ENCODE assay signal across 1 cellular context in the genomic region with DNA sequence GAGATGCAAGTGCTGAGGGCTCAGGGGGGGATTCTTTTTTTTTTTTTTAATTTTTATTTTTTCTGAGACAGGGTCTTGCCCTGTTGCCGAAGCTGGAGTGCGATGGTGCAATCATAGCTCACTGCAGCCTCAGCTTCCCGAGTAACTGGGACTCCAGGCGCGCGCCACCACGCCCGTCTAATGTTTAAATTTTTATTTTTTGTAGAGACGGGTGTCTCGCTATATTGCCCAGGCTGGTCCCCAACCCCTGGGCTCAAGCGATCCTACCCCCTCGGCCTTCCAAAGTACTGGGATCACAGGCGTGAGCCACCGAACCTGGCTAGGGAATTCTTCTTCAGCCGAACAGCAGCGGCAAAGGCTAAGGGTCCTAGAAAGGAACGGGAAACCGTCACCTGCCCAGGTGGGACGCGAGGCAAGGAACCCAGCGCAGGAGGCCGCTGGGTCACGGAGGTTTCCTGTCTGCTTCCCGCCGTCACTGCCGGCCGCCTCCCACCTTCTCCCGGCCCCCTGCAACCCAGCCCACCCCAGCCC.
TF ChIP-seq lines count a peak whose summit lies in the region.

No MANE protein-coding gene starts in this region.

TF ChIP-seq in K562, 482 proteins besides CTCF, POLR2A, EP300 and RAD21 (continues in another document):
- TF ChIP-seq, protein P1, sequence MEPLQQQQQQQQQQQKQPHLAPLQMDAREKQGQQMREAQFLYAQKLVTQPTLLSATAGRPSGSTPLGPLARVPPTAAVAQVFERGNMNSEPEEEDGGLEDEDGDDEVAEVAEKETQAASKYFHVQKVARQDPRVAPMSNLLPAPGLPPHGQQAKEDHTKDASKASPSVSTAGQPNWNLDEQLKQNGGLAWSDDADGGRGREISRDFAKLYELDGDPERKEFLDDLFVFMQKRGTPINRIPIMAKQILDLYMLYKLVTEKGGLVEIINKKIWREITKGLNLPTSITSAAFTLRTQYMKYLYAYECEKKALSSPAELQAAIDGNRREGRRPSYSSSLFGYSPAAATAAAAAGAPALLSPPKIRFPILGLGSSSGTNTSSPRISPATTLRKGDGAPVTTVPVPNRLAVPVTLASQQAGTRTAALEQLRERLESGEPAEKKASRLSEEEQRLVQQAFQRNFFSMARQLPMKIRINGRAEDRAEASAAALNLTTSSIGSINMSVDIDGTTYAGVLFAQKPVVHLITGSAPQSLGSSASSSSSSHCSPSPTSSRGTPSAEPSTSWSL (CRISPR knock-in tag; IDR thresholded peaks at IDR 0.05; ENCODE audit: borderline replicate concordance) = no peak
- no peak for TF ChIP-seq FOXP1 (CRISPR knock-in tag; IDR thresholded peaks at IDR 0.05)
- TF ChIP-seq NUFIP1 (IDR thresholded peaks at IDR 0.05; ENCODE audit: partially characterized antibody) = no peak
- peak; percentile 18; the same call in 1 of the 2 replicates for TF ChIP-seq PHF8 (IDR thresholded peaks at IDR 0.05; ENCODE audit: borderline replicate concordance, low read length)
- no peak for TF ChIP-seq MYC (IDR thresholded peaks at IDR 0.05; ENCODE audit: low read depth, low read length)
- no peak for TF ChIP-seq MYC (CRISPR knock-in tag; IDR thresholded peaks at IDR 0.05; ENCODE audit: borderline replicate concordance, low read depth)
- TF ChIP-seq RCOR1 (IDR thresholded peaks at IDR 0.05; ENCODE audit: borderline replicate concordance in 1 of 2, low read depth in 2 of 2, low read length in 2 of 2) = no peak
- TF ChIP-seq, protein P2, sequence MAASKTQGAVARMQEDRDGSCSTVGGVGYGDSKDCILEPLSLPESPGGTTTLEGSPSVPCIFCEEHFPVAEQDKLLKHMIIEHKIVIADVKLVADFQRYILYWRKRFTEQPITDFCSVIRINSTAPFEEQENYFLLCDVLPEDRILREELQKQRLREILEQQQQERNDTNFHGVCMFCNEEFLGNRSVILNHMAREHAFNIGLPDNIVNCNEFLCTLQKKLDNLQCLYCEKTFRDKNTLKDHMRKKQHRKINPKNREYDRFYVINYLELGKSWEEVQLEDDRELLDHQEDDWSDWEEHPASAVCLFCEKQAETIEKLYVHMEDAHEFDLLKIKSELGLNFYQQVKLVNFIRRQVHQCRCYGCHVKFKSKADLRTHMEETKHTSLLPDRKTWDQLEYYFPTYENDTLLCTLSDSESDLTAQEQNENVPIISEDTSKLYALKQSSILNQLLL (CRISPR knock-in tag; IDR thresholded peaks at IDR 0.05; ENCODE audit: borderline replicate concordance) = no peak
- TF ChIP-seq, protein P3, sequence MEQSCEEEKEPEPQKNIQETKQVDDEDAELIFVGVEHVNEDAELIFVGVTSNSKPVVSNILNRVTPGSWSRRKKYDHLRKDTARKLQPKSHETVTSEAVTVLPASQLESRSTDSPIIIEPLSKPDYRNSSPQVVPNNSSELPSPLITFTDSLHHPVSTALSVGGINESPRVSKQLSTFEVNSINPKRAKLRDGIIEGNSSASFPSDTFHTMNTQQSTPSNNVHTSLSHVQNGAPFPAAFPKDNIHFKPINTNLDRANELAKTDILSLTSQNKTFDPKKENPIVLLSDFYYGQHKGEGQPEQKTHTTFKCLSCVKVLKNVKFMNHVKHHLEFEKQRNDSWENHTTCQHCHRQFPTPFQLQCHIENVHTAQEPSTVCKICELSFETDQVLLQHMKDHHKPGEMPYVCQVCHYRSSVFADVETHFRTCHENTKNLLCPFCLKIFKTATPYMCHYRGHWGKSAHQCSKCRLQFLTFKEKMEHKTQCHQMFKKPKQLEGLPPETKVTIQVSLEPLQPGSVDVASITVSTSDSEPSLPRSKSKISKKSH (CRISPR knock-in tag; IDR thresholded peaks at IDR 0.05) = no peak
- TF ChIP-seq, protein P4, sequence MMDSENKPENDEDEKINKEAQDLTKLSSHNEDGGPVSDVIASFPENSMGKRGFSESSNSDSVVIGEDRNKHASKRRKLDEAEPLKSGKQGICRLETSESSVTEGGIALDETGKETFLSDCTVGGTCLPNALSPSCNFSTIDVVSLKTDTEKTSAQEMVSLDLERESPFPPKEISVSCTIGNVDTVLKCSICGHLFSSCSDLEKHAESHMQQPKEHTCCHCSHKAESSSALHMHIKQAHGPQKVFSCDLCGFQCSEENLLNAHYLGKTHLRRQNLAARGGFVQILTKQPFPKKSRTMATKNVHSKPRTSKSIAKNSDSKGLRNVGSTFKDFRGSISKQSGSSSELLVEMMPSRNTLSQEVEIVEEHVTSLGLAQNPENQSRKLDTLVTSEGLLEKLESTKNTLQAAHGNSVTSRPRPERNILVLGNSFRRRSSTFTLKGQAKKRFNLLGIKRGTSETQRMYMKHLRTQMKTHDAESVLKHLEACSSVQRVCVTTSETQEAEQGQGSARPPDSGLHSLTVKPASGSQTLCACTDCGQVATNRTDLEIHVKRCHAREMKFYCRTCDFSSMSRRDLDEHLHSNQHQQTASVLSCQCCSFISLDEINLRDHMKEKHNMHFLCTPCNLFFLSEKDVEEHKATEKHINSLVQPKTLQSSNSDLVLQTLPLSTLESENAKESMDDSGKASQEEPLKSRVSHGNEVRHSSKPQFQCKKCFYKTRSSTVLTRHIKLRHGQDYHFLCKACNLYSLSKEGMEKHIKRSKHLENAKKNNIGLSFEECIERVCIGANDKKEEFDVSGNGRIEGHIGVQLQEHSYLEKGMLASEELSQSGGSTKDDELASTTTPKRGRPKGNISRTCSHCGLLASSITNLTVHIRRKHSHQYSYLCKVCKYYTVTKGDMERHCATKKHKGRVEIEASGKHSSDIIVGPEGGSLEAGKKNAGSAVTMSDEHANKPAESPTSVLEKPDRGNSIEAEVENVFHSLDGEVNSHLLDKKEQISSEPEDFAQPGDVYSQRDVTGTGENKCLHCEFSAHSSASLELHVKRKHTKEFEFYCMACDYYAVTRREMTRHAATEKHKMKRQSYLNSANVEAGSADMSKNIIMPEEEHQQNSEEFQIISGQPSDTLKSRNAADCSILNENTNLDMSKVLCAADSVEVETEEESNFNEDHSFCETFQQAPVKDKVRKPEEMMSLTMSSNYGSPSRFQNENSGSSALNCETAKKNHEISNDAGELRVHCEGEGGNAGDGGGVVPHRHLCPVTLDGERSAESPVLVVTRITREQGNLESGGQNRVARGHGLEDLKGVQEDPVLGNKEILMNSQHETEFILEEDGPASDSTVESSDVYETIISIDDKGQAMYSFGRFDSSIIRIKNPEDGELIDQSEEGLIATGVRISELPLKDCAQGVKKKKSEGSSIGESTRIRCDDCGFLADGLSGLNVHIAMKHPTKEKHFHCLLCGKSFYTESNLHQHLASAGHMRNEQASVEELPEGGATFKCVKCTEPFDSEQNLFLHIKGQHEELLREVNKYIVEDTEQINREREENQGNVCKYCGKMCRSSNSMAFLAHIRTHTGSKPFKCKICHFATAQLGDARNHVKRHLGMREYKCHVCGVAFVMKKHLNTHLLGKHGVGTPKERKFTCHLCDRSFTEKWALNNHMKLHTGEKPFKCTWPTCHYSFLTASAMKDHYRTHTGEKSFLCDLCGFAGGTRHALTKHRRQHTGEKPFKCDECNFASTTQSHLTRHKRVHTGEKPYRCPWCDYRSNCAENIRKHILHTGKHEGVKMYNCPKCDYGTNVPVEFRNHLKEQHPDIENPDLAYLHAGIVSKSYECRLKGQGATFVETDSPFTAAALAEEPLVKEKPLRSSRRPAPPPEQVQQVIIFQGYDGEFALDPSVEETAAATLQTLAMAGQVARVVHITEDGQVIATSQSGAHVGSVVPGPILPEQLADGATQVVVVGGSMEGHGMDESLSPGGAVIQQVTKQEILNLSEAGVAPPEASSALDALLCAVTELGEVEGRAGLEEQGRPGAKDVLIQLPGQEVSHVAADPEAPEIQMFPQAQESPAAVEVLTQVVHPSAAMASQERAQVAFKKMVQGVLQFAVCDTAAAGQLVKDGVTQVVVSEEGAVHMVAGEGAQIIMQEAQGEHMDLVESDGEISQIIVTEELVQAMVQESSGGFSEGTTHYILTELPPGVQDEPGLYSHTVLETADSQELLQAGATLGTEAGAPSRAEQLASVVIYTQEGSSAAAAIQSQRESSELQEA (IDR thresholded peaks at IDR 0.05; ENCODE audit: low read depth) = 0 out of 2 replicates have a peak, but pooled peaks have one; percentile 8
- TF ChIP-seq, protein P5, sequence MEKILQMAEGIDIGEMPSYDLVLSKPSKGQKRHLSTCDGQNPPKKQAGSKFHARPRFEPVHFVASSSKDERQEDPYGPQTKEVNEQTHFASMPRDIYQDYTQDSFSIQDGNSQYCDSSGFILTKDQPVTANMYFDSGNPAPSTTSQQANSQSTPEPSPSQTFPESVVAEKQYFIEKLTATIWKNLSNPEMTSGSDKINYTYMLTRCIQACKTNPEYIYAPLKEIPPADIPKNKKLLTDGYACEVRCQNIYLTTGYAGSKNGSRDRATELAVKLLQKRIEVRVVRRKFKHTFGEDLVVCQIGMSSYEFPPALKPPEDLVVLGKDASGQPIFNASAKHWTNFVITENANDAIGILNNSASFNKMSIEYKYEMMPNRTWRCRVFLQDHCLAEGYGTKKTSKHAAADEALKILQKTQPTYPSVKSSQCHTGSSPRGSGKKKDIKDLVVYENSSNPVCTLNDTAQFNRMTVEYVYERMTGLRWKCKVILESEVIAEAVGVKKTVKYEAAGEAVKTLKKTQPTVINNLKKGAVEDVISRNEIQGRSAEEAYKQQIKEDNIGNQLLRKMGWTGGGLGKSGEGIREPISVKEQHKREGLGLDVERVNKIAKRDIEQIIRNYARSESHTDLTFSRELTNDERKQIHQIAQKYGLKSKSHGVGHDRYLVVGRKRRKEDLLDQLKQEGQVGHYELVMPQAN (IDR thresholded peaks at IDR 0.05; ENCODE audit: borderline replicate concordance) = 0 out of 2 replicates have a peak, but pooled peaks have one; percentile 10
- TF ChIP-seq ZNF121 (CRISPR knock-in tag; conservative IDR thresholded peaks at IDR 0.05) = peak; percentile 81
- TF ChIP-seq, protein P6, sequence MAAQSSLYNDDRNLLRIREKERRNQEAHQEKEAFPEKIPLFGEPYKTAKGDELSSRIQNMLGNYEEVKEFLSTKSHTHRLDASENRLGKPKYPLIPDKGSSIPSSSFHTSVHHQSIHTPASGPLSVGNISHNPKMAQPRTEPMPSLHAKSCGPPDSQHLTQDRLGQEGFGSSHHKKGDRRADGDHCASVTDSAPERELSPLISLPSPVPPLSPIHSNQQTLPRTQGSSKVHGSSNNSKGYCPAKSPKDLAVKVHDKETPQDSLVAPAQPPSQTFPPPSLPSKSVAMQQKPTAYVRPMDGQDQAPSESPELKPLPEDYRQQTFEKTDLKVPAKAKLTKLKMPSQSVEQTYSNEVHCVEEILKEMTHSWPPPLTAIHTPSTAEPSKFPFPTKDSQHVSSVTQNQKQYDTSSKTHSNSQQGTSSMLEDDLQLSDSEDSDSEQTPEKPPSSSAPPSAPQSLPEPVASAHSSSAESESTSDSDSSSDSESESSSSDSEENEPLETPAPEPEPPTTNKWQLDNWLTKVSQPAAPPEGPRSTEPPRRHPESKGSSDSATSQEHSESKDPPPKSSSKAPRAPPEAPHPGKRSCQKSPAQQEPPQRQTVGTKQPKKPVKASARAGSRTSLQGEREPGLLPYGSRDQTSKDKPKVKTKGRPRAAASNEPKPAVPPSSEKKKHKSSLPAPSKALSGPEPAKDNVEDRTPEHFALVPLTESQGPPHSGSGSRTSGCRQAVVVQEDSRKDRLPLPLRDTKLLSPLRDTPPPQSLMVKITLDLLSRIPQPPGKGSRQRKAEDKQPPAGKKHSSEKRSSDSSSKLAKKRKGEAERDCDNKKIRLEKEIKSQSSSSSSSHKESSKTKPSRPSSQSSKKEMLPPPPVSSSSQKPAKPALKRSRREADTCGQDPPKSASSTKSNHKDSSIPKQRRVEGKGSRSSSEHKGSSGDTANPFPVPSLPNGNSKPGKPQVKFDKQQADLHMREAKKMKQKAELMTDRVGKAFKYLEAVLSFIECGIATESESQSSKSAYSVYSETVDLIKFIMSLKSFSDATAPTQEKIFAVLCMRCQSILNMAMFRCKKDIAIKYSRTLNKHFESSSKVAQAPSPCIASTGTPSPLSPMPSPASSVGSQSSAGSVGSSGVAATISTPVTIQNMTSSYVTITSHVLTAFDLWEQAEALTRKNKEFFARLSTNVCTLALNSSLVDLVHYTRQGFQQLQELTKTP (IDR thresholded peaks at IDR 0.05; ENCODE audit: low read depth in 1 of 2, partially characterized antibody in 2 of 2) = peak in 1 of 2 experiments; percentile 10
- no peak for TF ChIP-seq ZNF436 (CRISPR knock-in tag; IDR thresholded peaks at IDR 0.05)
- TF ChIP-seq ZZZ3 (IDR thresholded peaks at IDR 0.05) = no peak
- TF ChIP-seq ZFP36 (IDR thresholded peaks at IDR 0.05; ENCODE audit: low read depth, low read length, partially characterized antibody) = no peak
- TF ChIP-seq, protein P7, sequence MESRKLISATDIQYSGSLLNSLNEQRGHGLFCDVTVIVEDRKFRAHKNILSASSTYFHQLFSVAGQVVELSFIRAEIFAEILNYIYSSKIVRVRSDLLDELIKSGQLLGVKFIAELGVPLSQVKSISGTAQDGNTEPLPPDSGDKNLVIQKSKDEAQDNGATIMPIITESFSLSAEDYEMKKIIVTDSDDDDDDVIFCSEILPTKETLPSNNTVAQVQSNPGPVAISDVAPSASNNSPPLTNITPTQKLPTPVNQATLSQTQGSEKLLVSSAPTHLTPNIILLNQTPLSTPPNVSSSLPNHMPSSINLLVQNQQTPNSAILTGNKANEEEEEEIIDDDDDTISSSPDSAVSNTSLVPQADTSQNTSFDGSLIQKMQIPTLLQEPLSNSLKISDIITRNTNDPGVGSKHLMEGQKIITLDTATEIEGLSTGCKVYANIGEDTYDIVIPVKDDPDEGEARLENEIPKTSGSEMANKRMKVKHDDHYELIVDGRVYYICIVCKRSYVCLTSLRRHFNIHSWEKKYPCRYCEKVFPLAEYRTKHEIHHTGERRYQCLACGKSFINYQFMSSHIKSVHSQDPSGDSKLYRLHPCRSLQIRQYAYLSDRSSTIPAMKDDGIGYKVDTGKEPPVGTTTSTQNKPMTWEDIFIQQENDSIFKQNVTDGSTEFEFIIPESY (CRISPR knock-in tag; IDR thresholded peaks at IDR 0.05) = no peak
- TF ChIP-seq, protein P8, sequence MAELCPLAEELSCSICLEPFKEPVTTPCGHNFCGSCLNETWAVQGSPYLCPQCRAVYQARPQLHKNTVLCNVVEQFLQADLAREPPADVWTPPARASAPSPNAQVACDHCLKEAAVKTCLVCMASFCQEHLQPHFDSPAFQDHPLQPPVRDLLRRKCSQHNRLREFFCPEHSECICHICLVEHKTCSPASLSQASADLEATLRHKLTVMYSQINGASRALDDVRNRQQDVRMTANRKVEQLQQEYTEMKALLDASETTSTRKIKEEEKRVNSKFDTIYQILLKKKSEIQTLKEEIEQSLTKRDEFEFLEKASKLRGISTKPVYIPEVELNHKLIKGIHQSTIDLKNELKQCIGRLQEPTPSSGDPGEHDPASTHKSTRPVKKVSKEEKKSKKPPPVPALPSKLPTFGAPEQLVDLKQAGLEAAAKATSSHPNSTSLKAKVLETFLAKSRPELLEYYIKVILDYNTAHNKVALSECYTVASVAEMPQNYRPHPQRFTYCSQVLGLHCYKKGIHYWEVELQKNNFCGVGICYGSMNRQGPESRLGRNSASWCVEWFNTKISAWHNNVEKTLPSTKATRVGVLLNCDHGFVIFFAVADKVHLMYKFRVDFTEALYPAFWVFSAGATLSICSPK (IDR thresholded peaks at IDR 0.05; ENCODE audit: borderline replicate concordance) = no peak
- TF ChIP-seq CEBPB (tag; IDR thresholded peaks at IDR 0.05) = peak; percentile 55
